17 cellular contexts compared by ENCODE assay signal in the genomic region with DNA sequence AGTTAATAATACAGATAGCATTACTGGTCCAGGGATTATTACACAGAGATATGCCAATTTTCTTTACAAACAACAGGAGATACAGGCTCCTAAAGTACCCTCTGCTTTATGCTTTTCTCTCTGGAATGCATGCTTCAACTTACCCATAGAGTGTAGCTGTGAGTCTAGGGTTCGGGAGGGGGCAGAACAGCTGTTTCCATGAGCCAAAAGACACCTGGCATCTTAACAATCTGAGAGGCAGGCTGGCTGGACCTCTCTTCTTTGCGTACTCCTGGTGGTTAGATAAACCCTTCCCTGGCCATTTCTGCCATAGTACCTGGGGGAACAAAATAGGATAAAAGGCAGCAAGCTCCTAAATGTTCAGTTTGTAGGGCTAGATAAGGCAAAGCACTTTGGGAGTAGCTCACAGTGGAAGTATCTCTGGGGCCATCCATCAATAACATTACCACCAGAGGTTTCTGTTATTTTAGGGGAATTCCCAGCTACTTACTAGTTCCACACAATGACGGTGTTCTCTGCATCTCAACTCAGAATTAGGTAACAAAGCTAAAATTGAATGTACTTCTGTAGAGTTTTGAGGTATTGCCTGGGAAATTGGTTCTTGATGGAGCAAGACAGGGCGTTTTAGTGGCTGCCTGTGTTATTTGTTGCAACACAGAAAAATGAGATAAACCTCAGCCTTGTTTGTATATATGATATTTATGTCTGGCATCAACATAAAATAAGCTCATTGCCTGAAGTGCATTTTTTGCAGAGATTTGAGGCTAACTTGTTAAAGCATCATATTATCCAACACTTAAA. TPM values are rescaled to one million over a fixed set of nuclear protein-coding genes. Genes with fewer than 3 reads are reported as not detected.
DNase-seq lines count a peak whose midpoint lies in the region; ATAC-seq and TF ChIP-seq lines count a peak whose summit lies in the region.
"Had no signal": no experiment of that assay in that cellular context is flagged by ENCODE, and none has a peak within 500 bp of the region (broad histone marks: within the 10 kb centered on the region; RNA-seq: fewer than 3 reads in every experiment).

No MANE protein-coding gene starts in this region.

- DNase-seq in amniotic epithelial cell (ENCODE audit: low read depth) = peak; percentile 73
- no peak for DNase-seq in GM10266 (ENCODE audit: extremely low spot score)
- DNase-seq in putamen (ENCODE audit: low spot score) = no peak
- no peak for DNase-seq in naive thymus-derived CD8-positive, alpha-beta T cell
- no peak for DNase-seq in amniotic stem cell (lab: John Stamatoyannopoulos, UW)
- DNase-seq: activated effector memory CD4-positive, alpha-beta T cell treated with anti-CD3 and anti-CD28 coated beads, Interleukin-2, amount 50 U/mL, for 16 hours; body of pancreas; Calu3; hypothalamus; left cardiac atrium; posterior cingulate gyrus; SK-N-SH; substantia nigra had no signal

- peaks cover 0 to 4% (median 0%) of the 10 kb centered on the region in 9 donors for H3K9me3 Mint-ChIP-seq in naive thymus-derived CD8-positive, alpha-beta T cell

- no peaks in the 10 kb centered on the region for H3K4me1 Mint-ChIP-seq in naive thymus-derived CD8-positive, alpha-beta T cell

- ATAC-seq in GM18520 (IDR thresholded peaks at IDR 0.05; ENCODE audit: unreplicated experiment) (peak; percentile 82), GM21390 (IDR thresholded peaks at IDR 0.05; ENCODE audit: unreplicated experiment) (peak; percentile 80), HG02981 (IDR thresholded peaks at IDR 0.05; ENCODE audit: unreplicated experiment) (peak; percentile 61)
- ATAC-seq in naive thymus-derived CD8-positive, alpha-beta T cell = no peak
- ATAC-seq: body of pancreas, left cardiac atrium had no signal

- TF ChIP-seq CTCF in GM10266 (IDR thresholded peaks at IDR 0.05; ENCODE audit: control insufficient read depth, insufficient read depth, low read depth, missing control alignments) = no peak

- no peak overlapping the region for H3K4me3 Mint-ChIP-seq in naive thymus-derived CD8-positive, alpha-beta T cell

- no peak overlapping the region for H3K27ac Mint-ChIP-seq in naive thymus-derived CD8-positive, alpha-beta T cell

- POLR2A ChIA-PET in naive thymus-derived CD8-positive, alpha-beta T cell (lab: Charles Lee) = no interaction called here

- H3K27me3 Mint-ChIP-seq in naive thymus-derived CD8-positive, alpha-beta T cell = peaks cover 22 to 41% (median 26%) of the 10 kb centered on the region in 5 donors

- H3K36me3 Mint-ChIP-seq in naive thymus-derived CD8-positive, alpha-beta T cell = no peaks in the 10 kb centered on the region

RNA-seq across cellular contexts. Expression of a gene that starts 6.2 kb away (rescaled TPM):
- not detected for total RNA-seq in naive thymus-derived CD8-positive, alpha-beta T cell
- not detected for polyA plus RNA-seq in naive thymus-derived CD8-positive, alpha-beta T cell
- total RNA-seq: activated CD8-positive, alpha-beta memory T cell treated with anti-CD3 and anti-CD28 coated beads for 36 hours had no signal

Comparison
In these comparisons a context has a peak if more than half of its experiments do, and no peak if none do; other contexts are left out.
1. ATAC-seq: peak in GM18520 (single experiment), GM21390 (single experiment) and HG02981 (single experiment); none in naive thymus-derived CD8-positive, alpha-beta T cell (0 of 2).